8 cellular contexts compared by ENCODE assay signal in the genomic region with DNA sequence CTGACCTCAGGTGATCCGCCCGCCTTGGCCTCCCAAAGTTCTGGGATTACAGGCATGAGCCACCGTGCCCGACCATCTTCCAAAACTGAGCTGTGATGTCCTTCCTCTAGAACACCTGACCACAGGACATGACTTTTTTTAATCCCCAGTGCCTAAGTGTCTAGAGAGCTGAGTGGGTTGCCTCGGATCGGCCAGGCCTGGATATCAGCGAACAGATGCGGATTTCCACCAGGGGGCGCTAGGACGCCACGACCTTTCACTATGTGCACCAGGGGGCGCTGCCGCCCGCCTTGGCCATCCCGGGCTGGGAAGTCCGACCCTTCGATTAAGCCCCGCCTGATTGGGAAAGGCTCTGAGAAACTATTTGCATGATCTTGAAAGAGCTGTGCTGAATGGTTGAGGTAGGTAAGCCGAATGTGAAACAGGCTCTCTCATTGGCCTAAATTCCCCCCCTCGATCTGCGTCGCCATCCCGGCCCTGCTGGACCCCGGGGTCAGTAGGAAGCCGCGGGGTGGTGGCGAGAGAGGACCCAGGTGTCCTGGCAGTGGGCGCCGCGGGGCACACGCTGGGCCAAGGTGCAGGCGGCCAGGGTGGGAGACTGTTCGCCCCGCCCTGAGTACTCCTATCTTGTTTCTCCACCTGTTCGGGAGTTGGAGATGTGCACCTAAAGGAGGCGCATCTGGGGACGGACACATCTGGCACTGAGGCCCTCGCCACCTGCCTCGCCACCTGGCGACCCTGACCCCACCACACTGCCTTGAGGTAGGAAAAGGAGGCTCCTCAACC. TPM values are rescaled to one million over a fixed set of nuclear protein-coding genes. Genes with fewer than 3 reads are reported as not detected.
DNase-seq lines count a peak whose midpoint lies in the region; TF ChIP-seq lines count a peak whose summit lies in the region.

A gene with protein sequence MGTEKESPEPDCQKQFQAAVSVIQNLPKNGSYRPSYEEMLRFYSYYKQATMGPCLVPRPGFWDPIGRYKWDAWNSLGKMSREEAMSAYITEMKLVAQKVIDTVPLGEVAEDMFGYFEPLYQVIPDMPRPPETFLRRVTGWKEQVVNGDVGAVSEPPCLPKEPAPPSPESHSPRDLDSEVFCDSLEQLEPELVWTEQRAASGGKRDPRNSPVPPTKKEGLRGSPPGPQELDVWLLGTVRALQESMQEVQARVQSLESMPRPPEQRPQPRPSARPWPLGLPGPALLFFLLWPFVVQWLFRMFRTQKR (plus strand): TSS at position 496 of the 786 bp plus-strand sequence. CDS start 458 bp downstream, outside the sequence.

- DNase-seq in HFF-Myc (ENCODE audit: extremely low read depth, low read depth) (peak; percentile 95), NAMALWA (ENCODE audit: low spot score) (peak; percentile 98), SK-N-MC (ENCODE audit: low read depth, low spot score) (peak; percentile 92), germinal center (ENCODE audit: low spot score) (peak; percentile 96), nucleus accumbens (lab: John Stamatoyannopoulos, UW) (peak; percentile 71 to 98 (median 89))
- peak; percentile 94 for DNase-seq in activated naive CD4-positive, alpha-beta T cell treated with anti-CD3 and anti-CD28 coated beads, Interleukin-2, amount 50 U/mL, for 16 hours

- peak; percentile 100 for TF ChIP-seq CTCF in HFF-Myc (IDR thresholded peaks at IDR 0.05; ENCODE audit: low read depth, low read length, missing control alignments)

- H3K4me3 ChIP-seq in GM08714 (ENCODE audit: low read length) (peak within 1 kb of the TSS; percentile 70), HFF-Myc (replicated peaks; ENCODE audit: low read depth, low read length) (peak within 1 kb of the TSS; percentile 54), SK-N-MC (peak within 1 kb of the TSS; percentile 80)

- no peaks in the 10 kb centered on the region for H3K9me3 ChIP-seq in SK-N-MC (ENCODE audit: low read depth, low read length)

- H3K9ac ChIP-seq in SK-N-MC (ENCODE audit: insufficient read length) = peak within 1 kb of the TSS; percentile 42

- H3K27ac ChIP-seq in SK-N-MC = no peak within 1 kb of the TSS
- peak within 1 kb of the TSS; percentile 81 for H3K27ac ChIP-seq in temporal lobe (ENCODE audit: low read depth, low read length)

- H3K36me3 ChIP-seq in SK-N-MC (ENCODE audit: insufficient read depth, low read length) = no peaks in the 10 kb centered on the region

RNA-seq across cellular contexts. Expression of the gene that starts here (rescaled TPM):
- 4.2 TPM for total RNA-seq in temporal lobe
